8 cellular contexts compared by ENCODE assay signal in genomic region chr18:49486617-49486958, GRCh38. TPM values are rescaled to one million over a fixed set of nuclear protein-coding genes. Genes with fewer than 3 reads are reported as not detected.
DNase-seq lines count a peak whose midpoint lies in the region; ATAC-seq, FAIRE-seq and TF ChIP-seq lines count a peak whose summit lies in the region.

No MANE protein-coding gene starts in this region.

- H3K4me1 Mint-ChIP-seq in neural crest cell = peaks cover 49% of the 10 kb centered on the region

- intact Hi-C loops in Right ventricle myocardium inferior (cut with DNase I) = loop anchor here (10.0 kb wide), 1 partner anchor 798 kb away; the partner anchor contains the start of genes CXXC1 and MBD1
- intact Hi-C loops in cardiac septum (cut with DNase I) = no loop called here

- no peak for FAIRE-seq in D721Med (lab: Jason Lieb, UNC)

- no peak for DNase-seq in Right ventricle myocardium inferior (ENCODE audit: missing footprints)
- DNase-seq in cardiac septum (ENCODE audit: low spot score) = no peak
- DNase-seq in SK-N-DZ (ENCODE audit: low spot score) = peak; percentile 27
- DNase-seq in epithelial cell of proximal tubule (ENCODE audit: low read depth) = no peak
- DNase-seq in neural crest cell (ENCODE audit: low read depth, low spot score) = no peak
- DNase-seq in D721Med (ENCODE audit: insufficient read length, low spot score) = no peak

- H3K4me3 Mint-ChIP-seq in neural crest cell = peak overlapping the region; percentile 95

- ATAC-seq in Right ventricle myocardium inferior (peak; percentile 16), HG03108 (IDR thresholded peaks at IDR 0.05; ENCODE audit: unreplicated experiment) (no peak), GM21367 (IDR thresholded peaks at IDR 0.05; ENCODE audit: unreplicated experiment) (no peak)

- no peaks in the 10 kb centered on the region for H3K27me3 Mint-ChIP-seq in neural crest cell (ENCODE audit: low read depth)

- peak overlapping the region; percentile 68 for H3K4me3 ChIP-seq in epithelial cell of proximal tubule (ENCODE audit: low read depth, low read length)

- H3K36me3 Mint-ChIP-seq in neural crest cell (ENCODE audit: low read depth) = peaks cover 33% of the 10 kb centered on the region

- H3K27ac Mint-ChIP-seq in neural crest cell (ENCODE audit: unreplicated experiment) = peak overlapping the region; percentile 98

- TF ChIP-seq CTCF in epithelial cell of proximal tubule (conservative IDR thresholded peaks at IDR 0.05; ENCODE audit: low read depth, low read length) (no peak), neural crest cell (conservative IDR thresholded peaks at IDR 0.05) (no peak), D721Med (IDR thresholded peaks at IDR 0.05; ENCODE audit: insufficient read depth, missing control alignments) (no peak)

- H3K9me3 Mint-ChIP-seq in neural crest cell = no peaks in the 10 kb centered on the region

RNA-seq across cellular contexts. Expression of gene C18orf32, which starts 0.4 kb away (rescaled TPM):
- total RNA-seq in Right ventricle myocardium inferior (45.3 TPM), cardiac septum (65.2 TPM), epithelial cell of proximal tubule (39.7 and 59.2 TPM in 2 replicates), neural crest cell (32.0 and 34.3 TPM in 2 replicates)
- polyA plus RNA-seq in SK-N-DZ (2014; cell fraction: cytosol; rRNA removed) = 73.1 and 87.7 TPM in 2 replicates
- polyA plus RNA-seq in SK-N-DZ (2014; cell fraction: nucleus; rRNA removed) = 44.2 and 62.9 TPM in 2 replicates

RNA-seq across cellular contexts. Expression of gene RPL17, which starts 5.7 kb away (rescaled TPM):
- total RNA-seq in Right ventricle myocardium inferior = 823 TPM
- total RNA-seq in cardiac septum = 615 TPM
- 1,869 and 2,425 TPM in 2 replicates for polyA plus RNA-seq in SK-N-DZ (2014; cell fraction: cytosol; rRNA removed)
- polyA plus RNA-seq in SK-N-DZ (2014; cell fraction: nucleus; rRNA removed) = 1,649 and 1,835 TPM in 2 replicates
- total RNA-seq in epithelial cell of proximal tubule = 2,565 and 4,223 TPM in 2 replicates
- total RNA-seq in neural crest cell = 2,144 and 2,246 TPM in 2 replicates

RNA-seq across cellular contexts. Expression of gene DYM, which starts 26.1 kb away (rescaled TPM):
- 48.4 TPM for total RNA-seq in Right ventricle myocardium inferior
- 47.1 TPM for total RNA-seq in cardiac septum
- 29.4 and 35.8 TPM in 2 replicates for polyA plus RNA-seq in SK-N-DZ (2014; cell fraction: cytosol; rRNA removed)
- polyA plus RNA-seq in SK-N-DZ (2014; cell fraction: nucleus; rRNA removed) = 8.0 and 14.2 TPM in 2 replicates
- total RNA-seq in epithelial cell of proximal tubule = 37.6 and 40.4 TPM in 2 replicates
- 65.8 and 68.7 TPM in 2 replicates for total RNA-seq in neural crest cell
